ENCODE assay signal across 8 cellular contexts in the genomic region with DNA sequence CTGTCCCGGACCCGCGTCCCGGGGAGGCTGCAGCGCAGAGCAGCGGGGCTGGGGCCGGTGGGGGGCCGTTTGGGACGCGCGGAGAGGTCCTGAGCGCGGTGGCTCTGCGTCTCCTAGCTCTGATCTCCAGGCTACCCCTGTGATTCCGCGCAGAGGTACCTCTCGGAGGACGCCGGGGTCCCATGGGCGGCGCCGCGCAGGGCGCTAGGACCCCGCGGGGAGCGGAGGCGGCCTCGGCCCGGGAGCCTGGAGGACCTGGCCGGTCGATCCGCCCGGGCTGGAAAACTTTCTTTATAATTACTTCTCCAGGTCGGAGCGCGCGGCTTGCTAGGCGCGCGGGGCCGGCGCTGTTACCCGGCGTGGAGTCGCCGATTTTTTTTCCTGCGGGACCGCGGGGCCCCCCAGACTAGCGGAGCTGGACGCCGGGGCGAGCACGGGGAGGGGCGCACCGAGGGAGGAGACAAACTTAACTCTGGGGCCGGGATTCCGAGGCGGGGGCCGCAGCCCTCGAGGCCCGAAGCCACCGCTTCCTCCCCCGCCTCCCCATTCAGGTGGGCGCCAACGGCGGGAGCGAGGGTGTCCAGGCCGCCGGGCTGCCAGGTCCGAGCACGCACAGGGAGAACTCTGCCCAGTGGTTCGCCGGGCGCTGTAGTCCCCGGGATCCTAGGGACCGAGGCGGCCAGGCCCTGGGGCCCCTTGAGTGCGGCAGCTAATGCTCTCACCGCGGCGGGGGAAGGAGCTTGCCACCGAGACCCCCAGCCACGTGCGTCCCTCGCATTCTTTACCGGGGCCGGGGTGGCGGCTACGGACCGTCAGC. TPM values are rescaled to one million over a fixed set of nuclear protein-coding genes. Genes with fewer than 3 reads are reported as not detected.
DNase-seq lines count a peak whose midpoint lies in the region; ATAC-seq and TF ChIP-seq lines count a peak whose summit lies in the region.

No MANE protein-coding gene starts in this region.

- in situ Hi-C loops in brain microvascular endothelial cell (cut with HindIII; ENCODE audit: low pct_ligation_motif_present, low sequenced_read_pairs): no loop called here

- H3K9ac ChIP-seq in skeletal muscle tissue (ENCODE audit: low read depth in 1 of 3, low read length in 3 of 3): peak overlapping the region; percentile 84 to 87 (median 86)

- H3K9me3 Mint-ChIP-seq in CD14-positive monocyte: peaks cover 1 to 3% (median 2%) of the 10 kb centered on the region in 7 donors

- H3K4me3 ChIP-seq in brain microvascular endothelial cell (ENCODE audit: low read depth, low read length) (peak overlapping the region; percentile 62), skeletal muscle tissue (ENCODE audit: low read length in 3 of 3) (peak overlapping the region; percentile 65 to 76 (median 75))

- H3K36me3 Mint-ChIP-seq in CD14-positive monocyte: peaks cover 12 to 23% of the 10 kb centered on the region in 2 donors

- ATAC-seq in GM21576 (IDR thresholded peaks at IDR 0.05; ENCODE audit: unreplicated experiment) (peak; percentile 21), HG03097 (IDR thresholded peaks at IDR 0.05; ENCODE audit: low FRiP score, unreplicated experiment) (no peak)

- H3K36me3 ChIP-seq in brain microvascular endothelial cell (replicated peaks) (no peaks in the 10 kb centered on the region), skeletal muscle tissue (ENCODE audit: control insufficient read depth in 3 of 3, insufficient read depth in 3 of 3, low read length in 3 of 3) (no peaks in the 10 kb centered on the region)

- intact Hi-C loops in CD14-positive monocyte (cut with micrococcal nuclease): loop anchor here (2.0 to 10.0 kb wide), 8 partner anchors 28 to 128 kb away; partner anchors contain the start of gene CEBPG (in 1 of the 2)

- peaks cover 0 to 2% (median 1%) of the 10 kb centered on the region in 3 donors for H3K27me3 Mint-ChIP-seq in CD14-positive monocyte (ENCODE audit: low read depth in 3 of 3)

- H3K27ac ChIP-seq in brain microvascular endothelial cell: no peak overlapping the region
- H3K27ac ChIP-seq in skeletal muscle tissue (ENCODE audit: low read depth, low read length): peak overlapping the region; percentile 86

- H3K27ac Mint-ChIP-seq in CD14-positive monocyte: peak overlapping the region in 6 of 7 donors; percentile 22 to 79 (median 70)

- H3K27me3 ChIP-seq in brain microvascular endothelial cell (replicated peaks): peaks cover 50% of the 10 kb centered on the region
- no peaks in the 10 kb centered on the region for H3K27me3 ChIP-seq in skeletal muscle tissue (ENCODE audit: control insufficient read depth in 3 of 3, insufficient read depth in 3 of 3, low read length in 3 of 3)

- H3K4me1 Mint-ChIP-seq in CD14-positive monocyte: peaks cover 59% of the 10 kb centered on the region

- TF ChIP-seq CTCF in CD14-positive monocyte (IDR thresholded peaks at IDR 0.05): no peak
- TF ChIP-seq CTCF in brain microvascular endothelial cell (IDR thresholded peaks at IDR 0.05; ENCODE audit: low read depth, low read length, missing control alignments): no peak

- DNase-seq in CD14-positive monocyte (ENCODE audit: low spot score) (no peak), NCI-H2171 treated with DMSO at 0.1 percent for 48 hours (lab: John Stamatoyannopoulos, UW) (peak; percentile 48), brain microvascular endothelial cell (peak; percentile 15), iPS-NIHi7 (ENCODE audit: extremely low spot score) (peak; percentile 70), NCI-H128 (lab: John Stamatoyannopoulos, UW; ENCODE audit: unreplicated experiment) (no peak)

- peaks cover 0 to 2% (median 0%) of the 10 kb centered on the region in 3 donors for H3K9me3 ChIP-seq in skeletal muscle tissue (ENCODE audit: control insufficient read depth in 3 of 3, low read length in 3 of 3)

- peaks cover 19 to 51% (median 34%) of the 10 kb centered on the region in 3 donors for H3K4me1 ChIP-seq in skeletal muscle tissue (ENCODE audit: control insufficient read depth in 3 of 3, insufficient read depth in 3 of 3, low read length in 3 of 3)

- H3K4me3 Mint-ChIP-seq in CD14-positive monocyte: peak overlapping the region; percentile 87 to 90

RNA-seq across cellular contexts. Expression of gene CEBPA, which starts 0.8 kb away (rescaled TPM):
- polyA plus RNA-seq in CD14-positive monocyte: 10 to 100 TPM; 17.9 to 47.5 TPM
- 17.2 TPM for total RNA-seq in skeletal muscle tissue

Comparison
In these comparisons a context has a peak if more than half of its experiments do, and no peak if none do; other contexts are left out.
1. DNase-seq: peak in NCI-H2171 treated with DMSO at 0.1 percent for 48 hours (single experiment), brain microvascular endothelial cell (single experiment) and iPS-NIHi7 (single experiment); none in CD14-positive monocyte (single experiment) and NCI-H128 (single experiment).